Comparison of ENCODE assay signal across 14 cellular contexts in genomic region chr20:59673998-59674445, GRCh38.
DNase-seq lines count a peak whose midpoint lies in the region; ATAC-seq and TF ChIP-seq lines count a peak whose summit lies in the region.
"Had no signal": no experiment of that assay in that cellular context is flagged by ENCODE, and none has a peak within 500 bp of the region (broad histone marks: within the 10 kb centered on the region; RNA-seq: fewer than 3 reads in every experiment).

No MANE protein-coding gene starts in this region.

- TF ChIP-seq CTCF in RWPE2 (IDR thresholded peaks at IDR 0.05; ENCODE audit: poor library complexity, severe bottlenecking) (no peak), esophagus muscularis mucosa (IDR thresholded peaks at IDR 0.05) (no peak)

- no peaks in the 10 kb centered on the region for H3K36me3 ChIP-seq in RWPE2 (ENCODE audit: low read depth)
- no peaks in the 10 kb centered on the region for H3K36me3 ChIP-seq in esophagus muscularis mucosa

- DNase-seq in AG20443 (ENCODE audit: low spot score) (peak; percentile 6), RWPE2 (ENCODE audit: low spot score) (no peak), esophagus muscularis mucosa (ENCODE audit: extremely low spot score) (peak; percentile 91), NCI-H446 (lab: John Stamatoyannopoulos, UW) (no peak)
- no peak for DNase-seq in activated CD4-positive, alpha-beta T cell treated with anti-CD3 and anti-CD28 coated beads, Interleukin-2, amount 50 U/mL, for 48 hours
- DNase-seq in effector CD8-positive, alpha-beta T cell (lab: John Stamatoyannopoulos, UW): no peak
- DNase-seq: 8988T; CD4-positive, alpha-beta memory T cell; DMS79; HCEC 1CT; HFFc6 had no signal

- H3K9me3 ChIP-seq in RWPE2 (ENCODE audit: severe bottlenecking): no peaks in the 10 kb centered on the region
- H3K9me3 ChIP-seq in esophagus muscularis mucosa: no peaks in the 10 kb centered on the region

- no peak for TF ChIP-seq EP300 in esophagus muscularis mucosa (IDR thresholded peaks at IDR 0.05)

- 80% methylated on average over 10 of the region's 10 CpGs for WGBS in esophagus muscularis mucosa

- peak; percentile 3; the same call in 2 of the 3 replicates for ATAC-seq in RWPE2 (ENCODE audit: low read depth)
- ATAC-seq: GM12878 had no signal

- intact Hi-C loops in esophagus muscularis mucosa (cut with DNase I): no loop called here

- no peaks in the 10 kb centered on the region for H3K4me1 ChIP-seq in RWPE2 (ENCODE audit: insufficient read depth, poor library complexity, severe bottlenecking)
- H3K4me1 ChIP-seq in esophagus muscularis mucosa: peaks cover 0 to 10% (median 0%) of the 10 kb centered on the region in 4 donors

- H3K4me3 ChIP-seq in RWPE2 (ENCODE audit: severe bottlenecking) (no peak overlapping the region), esophagus muscularis mucosa (no peak overlapping the region)
- H3K4me3 ChIP-seq: GM12878 had no signal

- H3K27me3 ChIP-seq in RWPE2 (ENCODE audit: insufficient read depth, poor library complexity, severe bottlenecking) (peaks cover 86% of the 10 kb centered on the region), esophagus muscularis mucosa (peaks cover 0 to 73% (median 2%) of the 10 kb centered on the region in 4 donors)

- no peak for TF ChIP-seq POLR2A in esophagus muscularis mucosa (IDR thresholded peaks at IDR 0.05; ENCODE audit: low read depth)

- H3K27ac ChIP-seq in RWPE2 (ENCODE audit: poor library complexity, severe bottlenecking): no peak overlapping the region
- no peak overlapping the region for H3K27ac ChIP-seq in esophagus muscularis mucosa (replicated peaks in 1 of 4)
- H3K27ac ChIP-seq in temporal lobe (ENCODE audit: low read depth, low read length): peak overlapping the region; percentile 40
- H3K27ac ChIP-seq: C4-2B had no signal

Comparison
In these comparisons a context has a peak if more than half of its experiments do, and no peak if none do; other contexts are left out.
1. DNase-seq: peak in AG20443 (single experiment) and esophagus muscularis mucosa (single experiment); none in RWPE2 (single experiment), activated CD4-positive, alpha-beta T cell treated with anti-CD3 and anti-CD28 coated beads, Interleukin-2, amount 50 U/mL, for 48 hours (0 of 2), NCI-H446 (0 of 2) and effector CD8-positive, alpha-beta T cell (single experiment).